ENCODE assay signal across 8 cellular contexts in the genomic region with DNA sequence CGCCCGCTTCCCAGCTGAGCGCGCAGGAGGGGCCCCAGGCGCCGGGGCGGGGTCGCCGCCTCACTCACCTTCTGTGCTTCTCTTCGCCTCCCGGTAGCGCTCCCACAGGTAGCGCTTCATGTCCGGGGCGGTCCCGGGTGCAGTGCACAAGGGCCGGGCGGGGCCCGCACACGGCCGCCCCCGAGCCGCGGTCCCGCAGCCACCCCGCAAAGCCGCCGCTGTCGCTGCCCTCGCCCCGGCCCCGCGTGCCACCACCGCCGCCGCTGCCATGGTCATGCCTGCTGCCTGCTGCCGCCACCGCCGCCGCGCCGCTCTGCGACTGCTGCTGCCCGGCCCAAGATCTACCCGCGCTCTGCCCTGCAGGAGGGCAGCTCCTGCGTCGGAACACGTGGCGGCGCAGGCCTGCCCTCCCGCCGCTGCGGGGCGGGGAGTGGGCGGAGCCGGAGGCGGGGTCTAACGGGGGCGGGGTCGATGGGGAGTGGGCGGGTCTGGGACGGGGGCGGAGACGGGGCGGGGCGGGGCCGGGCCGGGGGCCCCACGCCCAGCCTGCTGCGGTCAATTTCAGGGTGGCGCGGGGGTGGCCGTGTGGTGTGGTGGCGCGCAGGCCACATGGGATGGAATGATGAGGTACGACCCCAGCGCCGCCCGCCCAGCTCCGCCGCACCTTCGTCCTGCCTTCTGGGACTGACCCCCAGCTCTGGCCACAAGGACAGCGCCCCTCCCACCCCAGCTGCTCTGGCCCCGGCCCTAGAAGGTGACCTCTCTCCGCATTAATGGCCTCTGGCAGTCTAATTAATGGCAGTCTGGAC. TPM values are rescaled to one million over a fixed set of nuclear protein-coding genes. Genes with fewer than 3 reads are reported as not detected.
DNase-seq lines count a peak whose midpoint lies in the region; ATAC-seq, FAIRE-seq and TF ChIP-seq lines count a peak whose summit lies in the region.

A gene (minus strand): TSS at position 354 of the 809 bp plus-strand sequence. CDS start 78 bp downstream, at position 276.

- H3K4me1 Mint-ChIP-seq in T-helper 17 cell = peaks cover 14% of the 10 kb centered on the region

- H3K27ac ChIP-seq in angular gyrus (ENCODE audit: low read depth, low read length) = peak within 1 kb of the TSS; percentile 55
- peak within 1 kb of the TSS; percentile 76 to 81 for H3K27ac ChIP-seq in right atrium auricular region
- H3K27ac ChIP-seq in uterus = peak within 1 kb of the TSS; percentile 90 to 91

- DNase-seq in GM12892 (ENCODE audit: insufficient read length) = peak; percentile 74
- DNase-seq in NCI-H1092 (lab: John Stamatoyannopoulos, UW) = peak; percentile 50
- DNase-seq in T-helper 17 cell = peak; percentile 76 to 85 (median 77)
- DNase-seq in right atrium auricular region (ENCODE audit: low spot score) = peak; percentile 76
- peak; percentile 82 for DNase-seq in putamen (ENCODE audit: low spot score)
- peak; percentile 78 to 81 for DNase-seq in uterus

- FAIRE-seq in GM12892 (lab: Jason Lieb, UNC) = peak; percentile 99

- no peaks in the 10 kb centered on the region for H3K36me3 ChIP-seq in right atrium auricular region
- no peaks in the 10 kb centered on the region for H3K36me3 ChIP-seq in uterus

- TF ChIP-seq CTCF in right atrium auricular region (IDR thresholded peaks at IDR 0.05) (peak in 1 of 2 donors; percentile 3), uterus (IDR thresholded peaks at IDR 0.05) (peak in 2 of 4 experiments; percentile 8 to 40)

- no peaks in the 10 kb centered on the region for H3K36me3 Mint-ChIP-seq in T-helper 17 cell (ENCODE audit: low read depth)

- H3K9me3 ChIP-seq in T-helper 17 cell (ENCODE audit: control insufficient read depth, low read length, poor library complexity, severe bottlenecking) (no peaks in the 10 kb centered on the region), right atrium auricular region (no peaks in the 10 kb centered on the region), uterus (no peaks in the 10 kb centered on the region)

- H3K4me1 ChIP-seq in right atrium auricular region (peaks cover 0 to 16% of the 10 kb centered on the region in 2 donors), uterus (no peaks in the 10 kb centered on the region)

- TF ChIP-seq POLR2A in GM12892 (IDR thresholded peaks at IDR 0.05; ENCODE audit: low read depth, low read length) (peak; percentile 84; the same call in 1 of the 2 replicates), uterus (IDR thresholded peaks at IDR 0.05) (peak; percentile 89 to 97)

- intact Hi-C loops in uterus (cut with DNase I; ENCODE audit: low total_unique reads) = no loop called here

- H3K27me3 ChIP-seq in right atrium auricular region (no peaks in the 10 kb centered on the region), uterus (no peaks in the 10 kb centered on the region)

- peak; percentile 82 for ATAC-seq in HG02623 (IDR thresholded peaks at IDR 0.05; ENCODE audit: unreplicated experiment)
- ATAC-seq in T-helper 17 cell = peak; percentile 92

- peak within 1 kb of the TSS; percentile 93 for H3K4me3 Mint-ChIP-seq in T-helper 17 cell

- peak within 1 kb of the TSS; percentile 67 to 78 for H3K4me3 ChIP-seq in right atrium auricular region
- peak within 1 kb of the TSS; percentile 95 to 99 for H3K4me3 ChIP-seq in uterus

- H3K27ac Mint-ChIP-seq in T-helper 17 cell = peak within 1 kb of the TSS; percentile 57

- H3K27me3 Mint-ChIP-seq in T-helper 17 cell = no peaks in the 10 kb centered on the region

RNA-seq across cellular contexts. Expression of the gene that starts here (rescaled TPM):
- polyA plus RNA-seq in GM12892 (2012; ENCODE audit: missing spikeins) = 4.9 TPM
- 1 to 10 TPM; 6.5 to 8.3 TPM for total RNA-seq in T-helper 17 cell
- 1 to 10 TPM; 2.3 to 2.4 TPM for total RNA-seq in right atrium auricular region
- 10 to 100 TPM in 3 of 4 donors, 1 to 10 TPM in 1; 5.6 to 60.9 (median 15.9) TPM for total RNA-seq in uterus

Comparison
In these comparisons a context has a peak if more than half of its experiments do, and no peak if none do; other contexts are left out.
1. Peak in every context shown above with its lines: DNase-seq, ATAC-seq, H3K4me3 ChIP-seq and H3K27ac ChIP-seq.